8 cellular contexts compared by ENCODE assay signal in genomic region chr10:60964257-60965235, GRCh38. TPM values are rescaled to one million over a fixed set of nuclear protein-coding genes. Genes with fewer than 3 reads are reported as not detected.
A peak's percentile ranks its signal among the peaks of the same experiment; 100 is the strongest.
DNase-seq lines count a peak whose midpoint lies in the region; ATAC-seq, FAIRE-seq and TF ChIP-seq lines count a peak whose summit lies in the region.

No MANE protein-coding gene starts in this region.

- intact Hi-C loops in left cardiac atrium (cut with DNase I), result loop anchor here (2.0 to 10.0 kb wide), 4 partner anchors 82 to 320 kb away; no protein-coding TSS in a partner anchor

- no peak for TF ChIP-seq POLR2A in GM12891 (IDR thresholded peaks at IDR 0.05; ENCODE audit: low read depth, low read length)

- ATAC-seq in left cardiac atrium (peak; percentile 91 to 92), HG02763 (IDR thresholded peaks at IDR 0.05; ENCODE audit: unreplicated experiment) (no peak)

- FAIRE-seq in GM12891 (lab: Jason Lieb, UNC), result no peak
- FAIRE-seq in HTR-8/SVneo (lab: Jason Lieb, UNC), result no peak

- H3K27me3 Mint-ChIP-seq in progenitor cell of endocrine pancreas, result no peaks in the 10 kb centered on the region

- H3K4me3 Mint-ChIP-seq in progenitor cell of endocrine pancreas (ENCODE audit: low read depth), result no peak overlapping the region

- H3K36me3 Mint-ChIP-seq in progenitor cell of endocrine pancreas (ENCODE audit: insufficient read depth), result no peaks in the 10 kb centered on the region

- DNase-seq in AG08396 (ENCODE audit: low spot score) (peak; percentile 56), GM12891 (ENCODE audit: insufficient read length, low spot score) (peak; percentile 12), HTR-8/SVneo (ENCODE audit: insufficient read length, low spot score) (peak; percentile 54), RKO (ENCODE audit: low spot score) (peak; percentile 83), anterior cingulate cortex (lab: John Stamatoyannopoulos, UW) (peak in 49 of 58 donors; percentile 3 to 80 (median 50)), left cardiac atrium (peak; percentile 70), progenitor cell of endocrine pancreas (ENCODE audit: low spot score, unreplicated experiment) (peak; percentile 21)

- H3K27ac Mint-ChIP-seq in progenitor cell of endocrine pancreas, result no peak overlapping the region

- no peaks in the 10 kb centered on the region for H3K9me3 Mint-ChIP-seq in progenitor cell of endocrine pancreas (ENCODE audit: low read depth)

- peak; percentile 80 for TF ChIP-seq CTCF in progenitor cell of endocrine pancreas (IDR thresholded peaks at IDR 0.05; ENCODE audit: unreplicated experiment)

- H3K4me1 Mint-ChIP-seq in progenitor cell of endocrine pancreas (ENCODE audit: low read depth), result peaks cover 6% of the 10 kb centered on the region

TF ChIP-seq in GM12891, 5 proteins besides CTCF, POLR2A, EP300 and RAD21:
- TF ChIP-seq TAF1 (IDR thresholded peaks at IDR 0.05; ENCODE audit: low read depth, low read length), result no peak
- no peak for TF ChIP-seq PAX5 (IDR thresholded peaks at IDR 0.05; ENCODE audit: insufficient read depth, low read length, severe bottlenecking)
- TF ChIP-seq POLR2AphosphoS5 (IDR thresholded peaks at IDR 0.05; ENCODE audit: low read depth, low read length), result no peak

RNA-seq across cellular contexts. Expression of gene RHOBTB1, which starts 20.6 kb away (rescaled TPM):
- polyA plus RNA-seq in GM12891 (2012; ENCODE audit: low read depth, missing spikeins), result not detected
- total RNA-seq in left cardiac atrium (10 to 100 TPM in 1 of 2 donors, 1 to 10 TPM in 1; 9.5 to 14.1 TPM), progenitor cell of endocrine pancreas (21.7 and 23.8 TPM in 2 replicates)

Comparison
In these comparisons a context has a peak if more than half of its experiments do, and no peak if none do; other contexts are left out.
1. DNase-seq: peak in every context shown above with its lines; median percentile 83 in RKO; 70 in left cardiac atrium; 56 in AG08396; 54 in HTR-8/SVneo; 50 in anterior cingulate cortex; 21 in progenitor cell of endocrine pancreas; 12 in GM12891.